Comparison of ENCODE assay signal across 19 cellular contexts in the genomic region with DNA sequence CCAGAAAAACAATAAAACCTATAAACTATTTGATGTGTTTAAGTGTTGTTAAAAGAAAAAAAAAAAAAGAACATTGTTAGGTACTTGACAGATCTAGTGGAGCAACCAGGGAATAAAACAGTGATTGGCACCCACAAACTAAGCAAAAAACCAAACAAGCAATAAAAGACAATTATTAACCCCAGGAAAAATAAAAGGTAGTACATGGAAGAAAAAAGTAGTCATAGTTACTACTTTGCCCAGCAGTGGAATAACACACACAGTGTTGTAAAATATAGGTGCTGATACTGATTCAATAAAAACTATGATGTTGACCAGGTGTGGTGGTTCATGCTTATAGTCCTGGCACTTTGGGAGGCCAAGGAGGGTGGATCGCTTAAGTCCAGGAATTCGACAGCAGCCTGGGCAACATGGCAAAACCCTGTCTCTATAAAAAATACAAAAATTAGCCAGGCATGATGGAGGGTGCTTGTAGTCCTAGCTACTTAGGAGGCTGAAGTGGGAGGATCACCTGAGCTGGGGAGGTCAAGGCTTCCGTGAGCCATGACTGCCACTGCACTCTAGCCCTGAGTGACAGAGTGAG.
"Had no signal": no experiment of that assay in that cellular context is flagged by ENCODE, and none has a peak within 500 bp of the region (broad histone marks: within the 10 kb centered on the region; RNA-seq: fewer than 3 reads in every experiment).

No MANE protein-coding gene starts in this region.

- H3K4me1 Mint-ChIP-seq: mesothelial cell of epicardium had no signal

- DNase-seq: activated CD4-positive, alpha-beta memory T cell treated with anti-CD3 and anti-CD28 coated beads for 36 hours; activated naive CD4-positive, alpha-beta T cell treated with anti-CD3 and anti-CD28 coated beads, Interleukin-2, amount 50 U/mL, for 16 hours; activated T-cell treated with anti-CD3 and anti-CD28 coated beads for 4 hours; effector memory CD8-positive, alpha-beta T cell; hippocampal formation; islet precursor cell; lower lobe of right lung; nephron progenitor cell; nucleus accumbens; posterior cingulate gyrus; stimulated activated CD4-positive, alpha-beta T cell treated with anti-CD3 and anti-CD28 coated beads, Interleukin-2, amount 100 ng/mL, for 24 hours; trophoblast cell had no signal

- H3K27me3 Mint-ChIP-seq: activated CD4-positive, alpha-beta memory T cell treated with anti-CD3 and anti-CD28 coated beads for 36 hours; effector memory CD8-positive, alpha-beta T cell; stimulated activated naive CD8-positive, alpha-beta T cell treated with anti-CD3 and anti-CD28 coated beads, Interleukin-15, Interleukin-2, amounts not matched to agents 100 ng/mL and 50 ng/mL, for 24 hours had no signal

- H3K27me3 ChIP-seq: ascending aorta, breast epithelium, right atrium auricular region, SJSA1 had no signal

- H3K4me1 ChIP-seq: ascending aorta, lower lobe of right lung had no signal

- H3K27ac ChIP-seq: ascending aorta, breast epithelium, lower lobe of right lung, right atrium auricular region, SJSA1 had no signal

- H3K4me3 Mint-ChIP-seq: activated CD4-positive, alpha-beta memory T cell treated with anti-CD3 and anti-CD28 coated beads for 36 hours; effector memory CD8-positive, alpha-beta T cell; mesothelial cell of epicardium; nephron progenitor cell; stimulated activated naive CD8-positive, alpha-beta T cell treated with anti-CD3 and anti-CD28 coated beads, Interleukin-15, Interleukin-2, amounts not matched to agents 100 ng/mL and 50 ng/mL, for 24 hours; T-helper 1 cell treated with Interleukin-12 subunit alpha and Interleukin-12 subunit beta and Interleukin-4 antibody, amounts not matched to agents 30 μg/mL and 1 μg/mL, for 36 hours had no signal

- H3K27ac Mint-ChIP-seq: activated CD4-positive, alpha-beta memory T cell treated with anti-CD3 and anti-CD28 coated beads for 36 hours; mesothelial cell of epicardium; stimulated activated naive CD8-positive, alpha-beta T cell treated with anti-CD3 and anti-CD28 coated beads, Interleukin-15, Interleukin-2, amounts not matched to agents 100 ng/mL and 50 ng/mL, for 24 hours; T-helper 1 cell treated with Interleukin-12 subunit alpha and Interleukin-12 subunit beta and Interleukin-4 antibody, amounts not matched to agents 30 μg/mL and 1 μg/mL, for 36 hours had no signal

- H3K4me3 ChIP-seq: ascending aorta, breast epithelium, lower lobe of right lung, right atrium auricular region, SJSA1 had no signal

- ATAC-seq: effector memory CD8-positive, alpha-beta T cell; lower lobe of right lung had no signal

- H3K9me3 ChIP-seq: ascending aorta, breast epithelium, lower lobe of right lung, right atrium auricular region, SJSA1 had no signal

- H3K36me3 ChIP-seq: breast epithelium had no signal

- H3K9me3 Mint-ChIP-seq: activated CD4-positive, alpha-beta memory T cell treated with anti-CD3 and anti-CD28 coated beads for 36 hours; effector memory CD8-positive, alpha-beta T cell; mesothelial cell of epicardium; nephron progenitor cell; stimulated activated naive CD8-positive, alpha-beta T cell treated with anti-CD3 and anti-CD28 coated beads, Interleukin-15, Interleukin-2, amounts not matched to agents 100 ng/mL and 50 ng/mL, for 24 hours; T-helper 1 cell treated with Interleukin-12 subunit alpha and Interleukin-12 subunit beta and Interleukin-4 antibody, amounts not matched to agents 30 μg/mL and 1 μg/mL, for 36 hours had no signal
